Comparison of ENCODE assay signal across 1 cellular context in genomic region chr4:84582302-84582987, GRCh38.
TF ChIP-seq lines count a peak whose summit lies in the region.

No MANE protein-coding gene starts in this region.

TF ChIP-seq in K562, 482 proteins besides CTCF, POLR2A, EP300 and RAD21 (continued from another document):
- no peak for TF ChIP-seq ZBTB26 (CRISPR knock-in tag; IDR thresholded peaks at IDR 0.05)
